In genomic region chr17:74393323-74393942, GRCh38 we compare ENCODE assay signal across 20 cellular contexts. TPM values are rescaled to one million over a fixed set of nuclear protein-coding genes. Genes with fewer than 3 reads are reported as not detected.
DNase-seq lines count a peak whose midpoint lies in the region; ATAC-seq, FAIRE-seq and TF ChIP-seq lines count a peak whose summit lies in the region.
"Had no signal": no experiment of that assay in that cellular context is flagged by ENCODE, and none has a peak within 500 bp of the region (broad histone marks: within the 10 kb centered on the region; RNA-seq: fewer than 3 reads in every experiment).

No MANE protein-coding gene starts in this region.

- 50% methylated on average over 6 of the region's 6 CpGs for WGBS in HepG2 (ENCODE audit: low lambda C conversion rate)
- 76% methylated on average over 3 of the region's 6 CpGs for WGBS in right lobe of liver (ENCODE audit: insufficient coverage, low coverage, low lambda C conversion rate, missing lambda C conversion rate)
- WGBS in testis, 2 donors, result 64 to 65% methylated on average over 6 of the region's 6 CpGs
- WGBS in mammary epithelial cell (ENCODE audit: low coverage, missing lambda C conversion rate), result 46% methylated on average over 6 of the region's 6 CpGs
- WGBS in ovary, 3 donors, result 57 to 69% (median 58%) methylated on average over 6 of the region's 6 CpGs

- no peak for TF ChIP-seq EP300 in HepG2 (IDR thresholded peaks at IDR 0.05; ENCODE audit: low read depth in 2 of 2, low read length in 2 of 2)
- no peak for TF ChIP-seq EP300 in HepG2 (CRISPR knock-in tag; IDR thresholded peaks at IDR 0.05; ENCODE audit: borderline replicate concordance)
- no peak for TF ChIP-seq EP300 in ovary (IDR thresholded peaks at IDR 0.05)

- TF ChIP-seq POLR2A in HepG2 (IDR thresholded peaks at IDR 0.05; ENCODE audit: insufficient read depth in 1 of 2, low read depth in 2 of 2, low read length in 2 of 2) (no peak), right lobe of liver (IDR thresholded peaks at IDR 0.05) (no peak), testis (IDR thresholded peaks at IDR 0.05) (no peak), ovary (IDR thresholded peaks at IDR 0.05) (no peak)

- TF ChIP-seq RAD21 in HepG2 (CRISPR knock-in tag; IDR thresholded peaks at IDR 0.05), result no peak

- no peaks in the 10 kb centered on the region for H3K9me3 Mint-ChIP-seq in astrocyte (ENCODE audit: unreplicated experiment)
- H3K9me3 Mint-ChIP-seq: T-helper 1 cell treated with Interleukin-12 subunit alpha and Interleukin-12 subunit beta and Interleukin-4 antibody, amounts not matched to agents 30 μg/mL and 1 μg/mL, for 36 hours had no signal

- H3K4me1 ChIP-seq in HepG2 (ENCODE audit: insufficient read depth, low read length), result peaks cover 16% of the 10 kb centered on the region
- peaks cover 0 to 5% (median 0%) of the 10 kb centered on the region in 4 donors for H3K4me1 ChIP-seq in right lobe of liver
- no peaks in the 10 kb centered on the region for H3K4me1 ChIP-seq in astrocyte (ENCODE audit: insufficient read depth, low read length)
- H3K4me1 ChIP-seq in testis, result no peaks in the 10 kb centered on the region
- no peaks in the 10 kb centered on the region for H3K4me1 ChIP-seq in mammary epithelial cell (ENCODE audit: insufficient read depth, low read length)
- no peaks in the 10 kb centered on the region for H3K4me1 ChIP-seq in ovary (ENCODE audit: insufficient read depth)

- H3K4me2 ChIP-seq in HepG2 (ENCODE audit: low read depth, low read length), result no peak overlapping the region
- no peak overlapping the region for H3K4me2 ChIP-seq in astrocyte (ENCODE audit: low read length)
- H3K4me2 ChIP-seq in mammary epithelial cell (ENCODE audit: insufficient read depth, low read depth, low read length), result no peak overlapping the region
- H3K4me2 ChIP-seq: A549 had no signal

- DNase-seq in HepG2 (ENCODE audit: low spot score) (no peak), right lobe of liver (no peak), astrocyte (ENCODE audit: low read depth) (peak; percentile 35), medulla oblongata (ENCODE audit: extremely low spot score) (peak; percentile 42), testis (peak; percentile 32), globus pallidus (ENCODE audit: low spot score) (no peak), mammary epithelial cell (no peak), ovary (no peak)
- DNase-seq: activated effector memory CD4-positive, alpha-beta T cell treated with anti-CD3 and anti-CD28 coated beads, Interleukin-2, amount 50 U/mL, for 16 hours; left colon; NCI-H1417; NCI-H2227 treated with DMSO at 0.1 percent for 48 hours had no signal

- in situ Hi-C loops in HepG2 (cut with HindIII; ENCODE audit: extremely low pct_ligation_motif_present, low pct_unique_long_range_greater_than_20kb) (no loop called here), mammary epithelial cell (cut with MboI; ENCODE audit: low sequenced_read_pairs in 2 of 2) (no loop called here)

- H3K4me1 Mint-ChIP-seq in astrocyte (ENCODE audit: low read depth, unreplicated experiment), result peaks cover 6% of the 10 kb centered on the region

- H3K27ac ChIP-seq in HepG2 (ENCODE audit: extremely low read length, insufficient read depth, low read length), result no peak overlapping the region
- no peak overlapping the region for H3K27ac ChIP-seq in right lobe of liver
- H3K27ac ChIP-seq in astrocyte (ENCODE audit: low read depth, low read length), result no peak overlapping the region
- H3K27ac ChIP-seq in testis, result no peak overlapping the region
- no peak overlapping the region for H3K27ac ChIP-seq in mammary epithelial cell (ENCODE audit: insufficient read depth, low read depth, low read length)
- no peak overlapping the region for H3K27ac ChIP-seq in ovary

- H3K9ac ChIP-seq in HepG2 (ENCODE audit: insufficient read depth, low read depth, low read length), result no peak overlapping the region
- no peak overlapping the region for H3K9ac ChIP-seq in astrocyte (ENCODE audit: low read length)
- no peak overlapping the region for H3K9ac ChIP-seq in mammary epithelial cell (ENCODE audit: insufficient read depth, low read length)

- FAIRE-seq in HepG2 (lab: Jason Lieb, UNC) (no peak), astrocyte (lab: Jason Lieb, UNC) (no peak)
- FAIRE-seq: A549 had no signal

- H3K4me3 ChIP-seq in HepG2 (replicated peaks in 1 of 3; ENCODE audit: insufficient read depth in 1 of 3, low read depth in 2 of 3, low read length in 3 of 3), result no peak overlapping the region
- H3K4me3 ChIP-seq in right lobe of liver, result no peak overlapping the region
- H3K4me3 ChIP-seq in astrocyte (ENCODE audit: insufficient read depth, low read depth, low read length), result no peak overlapping the region
- no peak overlapping the region for H3K4me3 ChIP-seq in testis
- no peak overlapping the region for H3K4me3 ChIP-seq in mammary epithelial cell (replicated peaks in 1 of 3; ENCODE audit: insufficient read depth in 1 of 3, low read depth in 2 of 3, low read length in 3 of 3)
- H3K4me3 ChIP-seq in ovary, result no peak overlapping the region
- H3K4me3 ChIP-seq: A549 had no signal

- no peak overlapping the region for H3K4me3 Mint-ChIP-seq in astrocyte (ENCODE audit: unreplicated experiment)
- H3K4me3 Mint-ChIP-seq: T-helper 1 cell treated with Interleukin-12 subunit alpha and Interleukin-12 subunit beta and Interleukin-4 antibody, amounts not matched to agents 30 μg/mL and 1 μg/mL, for 36 hours had no signal

- dilution Hi-C loops in mammary epithelial cell (cut with HindIII; ENCODE audit: low sequenced_read_pairs), result no loop called here

- TF ChIP-seq CTCF in HepG2 (CRISPR knock-in tag; IDR thresholded peaks at IDR 0.05), result no peak
- TF ChIP-seq CTCF in right lobe of liver (IDR thresholded peaks at IDR 0.05), result no peak
- TF ChIP-seq CTCF in astrocyte (IDR thresholded peaks at IDR 0.05; ENCODE audit: insufficient read depth, low read depth, low read length), result no peak
- no peak for TF ChIP-seq CTCF in testis (IDR thresholded peaks at IDR 0.05)
- TF ChIP-seq CTCF in mammary epithelial cell (conservative IDR thresholded peaks at IDR 0.05 in 1 of 2, IDR thresholded peaks at IDR 0.05 in 1 of 2; ENCODE audit: extremely low read depth in 1 of 2, insufficient read depth in 1 of 2, low read depth in 1 of 2, low read length in 2 of 2), result no peak
- TF ChIP-seq CTCF in ovary (IDR thresholded peaks at IDR 0.05), result no peak

- no peak overlapping the region for H2AFZ ChIP-seq in HepG2 (ENCODE audit: low read length)
- H2AFZ ChIP-seq in astrocyte (ENCODE audit: low read depth, low read length), result no peak overlapping the region
- no peak overlapping the region for H2AFZ ChIP-seq in mammary epithelial cell (ENCODE audit: low read depth, low read length)

- intact Hi-C loops in HepG2 (cut with micrococcal nuclease; ENCODE audit: unreplicated experiment), result no loop called here
- intact Hi-C loops in right lobe of liver (cut with DNase I), result no loop called here
- intact Hi-C loops in testis (cut with DNase I; ENCODE audit: low total_unique reads), result no loop called here
- intact Hi-C loops in mammary epithelial cell (cut with micrococcal nuclease), result no loop called here
- intact Hi-C loops in ovary (cut with DNase I), result no loop called here

- peaks cover 27% of the 10 kb centered on the region for H3K27me3 Mint-ChIP-seq in astrocyte (ENCODE audit: low read depth, unreplicated experiment)

- POLR2A ChIA-PET in HepG2 (lab: Yijun Ruan, JAX), result interaction anchor here (1.0 kb wide), 1 partner anchor 37 kb away, joined by 4 read pairs; no protein-coding TSS in a partner anchor

- ATAC-seq in HepG2 (no peak), right lobe of liver (no peak)
- ATAC-seq: left colon had no signal

- CTCF ChIA-PET in HepG2 (lab: Yijun Ruan, JAX; ENCODE audit: low intra/inter-chr PET ratio, low total read pairs), result no interaction called here
- CTCF ChIA-PET in mammary epithelial cell (lab: Charles Lee; ENCODE audit: low non-redundant PET), result interaction anchor here (0.7 kb wide), 1 partner anchor 14 kb away, joined by 3 read pairs; no protein-coding TSS in a partner anchor

- H3K27me3 ChIP-seq in HepG2 (ENCODE audit: control insufficient read depth in 1 of 2, insufficient read depth in 2 of 2, low read length in 2 of 2), result peaks cover 4 to 23% of the 10 kb centered on the region in 2 experiments; a peak in 3 of 5 replicates
- H3K27me3 ChIP-seq in right lobe of liver, result no peaks in the 10 kb centered on the region
- H3K27me3 ChIP-seq in astrocyte (ENCODE audit: insufficient read depth, low read length), result no peaks in the 10 kb centered on the region
- no peaks in the 10 kb centered on the region for H3K27me3 ChIP-seq in testis
- H3K27me3 ChIP-seq in mammary epithelial cell (ENCODE audit: insufficient read depth, low read length), result no peaks in the 10 kb centered on the region
- no peaks in the 10 kb centered on the region for H3K27me3 ChIP-seq in ovary

- H3K79me2 ChIP-seq in HepG2 (ENCODE audit: insufficient read depth, low read length) (no peaks in the 10 kb centered on the region), astrocyte (ENCODE audit: insufficient read depth, low read length) (no peaks in the 10 kb centered on the region), mammary epithelial cell (ENCODE audit: insufficient read depth, low read length) (no peaks in the 10 kb centered on the region)

- no peaks in the 10 kb centered on the region for H3K36me3 ChIP-seq in HepG2 (replicated peaks in 1 of 2; ENCODE audit: control insufficient read depth in 1 of 2, insufficient read depth in 2 of 2, low read length in 2 of 2)
- H3K36me3 ChIP-seq in right lobe of liver, result no peaks in the 10 kb centered on the region
- H3K36me3 ChIP-seq in astrocyte (ENCODE audit: insufficient read depth, low read length), result no peaks in the 10 kb centered on the region
- no peaks in the 10 kb centered on the region for H3K36me3 ChIP-seq in testis (ENCODE audit: low read depth, missing control alignments)
- no peaks in the 10 kb centered on the region for H3K36me3 ChIP-seq in mammary epithelial cell (ENCODE audit: insufficient read depth, low read length)
- H3K36me3 ChIP-seq in ovary, result no peaks in the 10 kb centered on the region

- BruUV-seq in HepG2 (replicated peaks; lab: Mats Ljungman, UMichigan), result no TSS peak
- no TSS peak for BruUV-seq in mammary epithelial cell (replicated peaks; lab: Mats Ljungman, UMichigan)

- no peaks in the 10 kb centered on the region for H3K36me3 Mint-ChIP-seq in astrocyte (ENCODE audit: low read depth, unreplicated experiment)

- H4K20me1 ChIP-seq in HepG2 (ENCODE audit: insufficient read depth, low read length) (no peaks in the 10 kb centered on the region), astrocyte (ENCODE audit: insufficient read depth, low read length) (no peaks in the 10 kb centered on the region), mammary epithelial cell (ENCODE audit: insufficient read depth, low read length) (no peaks in the 10 kb centered on the region)

- H3K9me3 ChIP-seq in HepG2 (ENCODE audit: low read length), result no peaks in the 10 kb centered on the region
- H3K9me3 ChIP-seq in right lobe of liver, result no peaks in the 10 kb centered on the region
- H3K9me3 ChIP-seq in astrocyte (ENCODE audit: insufficient read depth, low read depth, low read length), result no peaks in the 10 kb centered on the region
- no peaks in the 10 kb centered on the region for H3K9me3 ChIP-seq in testis
- H3K9me3 ChIP-seq in mammary epithelial cell (replicated peaks; ENCODE audit: insufficient read depth, low read length), result no peaks in the 10 kb centered on the region
- no peaks in the 10 kb centered on the region for H3K9me3 ChIP-seq in ovary
- H3K9me3 ChIP-seq: A549 had no signal

- H3K27ac Mint-ChIP-seq in astrocyte (ENCODE audit: unreplicated experiment), result no peak overlapping the region
- H3K27ac Mint-ChIP-seq: T-helper 1 cell treated with Interleukin-12 subunit alpha and Interleukin-12 subunit beta and Interleukin-4 antibody, amounts not matched to agents 30 μg/mL and 1 μg/mL, for 36 hours had no signal

RNA-seq across cellular contexts. Expression of gene GPR142, which starts 26.1 kb away (rescaled TPM):
- total RNA-seq in HepG2 (2016; rRNA removed; fragmentation: Illumina TruSeq; extraction: Trizol) (not detected in 2 replicates), right lobe of liver (under 1 TPM in 1 of 6 experiments, not detected in 5; 0.24 TPM), astrocyte (not detected in 2 replicates), testis (under 1 TPM; 0.55 to 0.87 TPM), mammary epithelial cell (not detected), ovary (under 1 TPM in 1 of 7 donors, not detected in 6; 0.25 TPM)
- not detected in 2 replicates for total RNA-seq in HepG2 (2016; cell fraction: cytosol; rRNA removed; fragmentation: Illumina TruSeq; extraction: Trizol; ENCODE audit: low read depth)
- total RNA-seq in HepG2 (2016; cell fraction: insoluble cytoplasmic fraction; rRNA removed; fragmentation: Illumina TruSeq; extraction: Trizol), result not detected in 2 replicates
- total RNA-seq in HepG2 (2016; cell fraction: membrane; rRNA removed; fragmentation: Illumina TruSeq; extraction: Trizol), result not detected in 2 replicates
- not detected in 2 replicates for total RNA-seq in HepG2 (2016; cell fraction: nucleus; rRNA removed; fragmentation: Illumina TruSeq; extraction: Trizol)
- polyA plus RNA-seq in HepG2 (2011; rRNA removed) (not detected in 2 replicates), testis (ENCODE audit: insufficient read depth, low read depth, low replicate concordance) (0.51 TPM), mammary epithelial cell (not detected), ovary (under 1 TPM in 1 of 2 donors, not detected in 1; 0.05 TPM)
- polyA plus RNA-seq in HepG2 (2011; cell fraction: cytosol; rRNA removed), result not detected in 2 replicates
- not detected in 2 replicates for polyA plus RNA-seq in HepG2 (2011; cell fraction: nucleus; rRNA removed)
- polyA plus RNA-seq in HepG2 (2012), result not detected in 2 replicates
- polyA plus RNA-seq in HepG2 (2016; cell fraction: cytosol; fragmentation: Illumina TruSeq; extraction: Trizol; ENCODE audit: low read depth), result not detected in 2 replicates
- polyA plus RNA-seq in HepG2 (2016; cell fraction: insoluble cytoplasmic fraction; fragmentation: Illumina TruSeq; extraction: Trizol; ENCODE audit: low read depth), result not detected in 2 replicates
- not detected in 2 replicates for polyA plus RNA-seq in HepG2 (2016; cell fraction: membrane; fragmentation: Illumina TruSeq; extraction: Trizol; ENCODE audit: low read depth)
- polyA plus RNA-seq in HepG2 (2016; cell fraction: nucleus; fragmentation: Illumina TruSeq; extraction: Trizol; ENCODE audit: insufficient read depth, low read depth), result not detected in 2 replicates
- polyA minus RNA-seq in HepG2 (2011; rRNA and poly(A)+ RNA removed; ENCODE audit: low replicate concordance), result not detected in 2 replicates
- polyA minus RNA-seq in HepG2 (2011; cell fraction: cytosol; rRNA and poly(A)+ RNA removed), result not detected in 2 replicates
- polyA minus RNA-seq in HepG2 (2011; cell fraction: nucleus; rRNA and poly(A)+ RNA removed), result not detected in 2 replicates
- not detected for polyA minus RNA-seq in mammary epithelial cell
- total RNA-seq: HT1080, renal cortical epithelial cell had no signal
- polyA plus RNA-seq: A549, BJ, neural cell had no signal

RNA-seq across cellular contexts. Expression of gene BTBD17, which starts 31.8 kb away (rescaled TPM):
- not detected in 2 replicates for total RNA-seq in HepG2 (2016; rRNA removed; fragmentation: Illumina TruSeq; extraction: Trizol)
- not detected in 2 replicates for total RNA-seq in HepG2 (2016; cell fraction: cytosol; rRNA removed; fragmentation: Illumina TruSeq; extraction: Trizol; ENCODE audit: low read depth)
- not detected in 2 replicates for total RNA-seq in HepG2 (2016; cell fraction: insoluble cytoplasmic fraction; rRNA removed; fragmentation: Illumina TruSeq; extraction: Trizol)
- not detected in 2 replicates for total RNA-seq in HepG2 (2016; cell fraction: membrane; rRNA removed; fragmentation: Illumina TruSeq; extraction: Trizol)
- not detected in 2 replicates for total RNA-seq in HepG2 (2016; cell fraction: nucleus; rRNA removed; fragmentation: Illumina TruSeq; extraction: Trizol)
- polyA plus RNA-seq in HepG2 (2011; rRNA removed), result not detected in 2 replicates
- polyA plus RNA-seq in HepG2 (2011; cell fraction: cytosol; rRNA removed), result not detected in 2 replicates
- polyA plus RNA-seq in HepG2 (2011; cell fraction: nucleus; rRNA removed), result 0.09 TPM in 1 of 2 replicates, not detected in the other
- not detected in 2 replicates for polyA plus RNA-seq in HepG2 (2012)
- not detected in 2 replicates for polyA plus RNA-seq in HepG2 (2016; cell fraction: cytosol; fragmentation: Illumina TruSeq; extraction: Trizol; ENCODE audit: low read depth)
- not detected in 2 replicates for polyA plus RNA-seq in HepG2 (2016; cell fraction: insoluble cytoplasmic fraction; fragmentation: Illumina TruSeq; extraction: Trizol; ENCODE audit: low read depth)
- not detected in 2 replicates for polyA plus RNA-seq in HepG2 (2016; cell fraction: membrane; fragmentation: Illumina TruSeq; extraction: Trizol; ENCODE audit: low read depth)
- not detected in 2 replicates for polyA plus RNA-seq in HepG2 (2016; cell fraction: nucleus; fragmentation: Illumina TruSeq; extraction: Trizol; ENCODE audit: insufficient read depth, low read depth)
- polyA minus RNA-seq in HepG2 (2011; rRNA and poly(A)+ RNA removed; ENCODE audit: low replicate concordance), result not detected in 2 replicates
- polyA minus RNA-seq in HepG2 (2011; cell fraction: cytosol; rRNA and poly(A)+ RNA removed), result not detected in 2 replicates
- polyA minus RNA-seq in HepG2 (2011; cell fraction: nucleus; rRNA and poly(A)+ RNA removed), result not detected in 2 replicates
- total RNA-seq in right lobe of liver, result not detected
- total RNA-seq in astrocyte, result not detected in 2 replicates
- 1 to 10 TPM in 1 of 2 donors, under 1 TPM in 1; 0.79 to 1.2 TPM for total RNA-seq in testis
- polyA plus RNA-seq in testis (ENCODE audit: insufficient read depth, low read depth, low replicate concordance), result not detected
- total RNA-seq in mammary epithelial cell, result not detected
- polyA plus RNA-seq in mammary epithelial cell, result not detected
- not detected for polyA minus RNA-seq in mammary epithelial cell
- not detected for total RNA-seq in ovary
- polyA plus RNA-seq in ovary, result not detected
- total RNA-seq: cardiac septum, HT1080, renal cortical epithelial cell had no signal
- polyA plus RNA-seq: A549, BJ, esophagus had no signal

RNA-seq across cellular contexts. Expression of gene GPRC5C, which starts 38.5 kb away (rescaled TPM):
- total RNA-seq in HepG2 (2016; rRNA removed; fragmentation: Illumina TruSeq; extraction: Trizol) (44.8 and 85.6 TPM in 2 replicates), right lobe of liver (100 to 1,000 TPM; 120 to 215 (median 131) TPM), astrocyte (65.3 and 70.4 TPM in 2 replicates), testis (10 to 100 TPM in 1 of 2 donors, 1 to 10 TPM in 1; 6.8 to 19.0 TPM), mammary epithelial cell (10 to 100 TPM; 10.5 to 35.0 TPM), ovary (100 to 1,000 TPM in 1 of 7 donors, 10 to 100 TPM in 6; 39.7 to 133 (median 63.9) TPM)
- 30.8 and 32.3 TPM in 2 replicates for total RNA-seq in HepG2 (2016; cell fraction: cytosol; rRNA removed; fragmentation: Illumina TruSeq; extraction: Trizol; ENCODE audit: low read depth)
- total RNA-seq in HepG2 (2016; cell fraction: insoluble cytoplasmic fraction; rRNA removed; fragmentation: Illumina TruSeq; extraction: Trizol), result 41.2 and 86.3 TPM in 2 replicates
- total RNA-seq in HepG2 (2016; cell fraction: membrane; rRNA removed; fragmentation: Illumina TruSeq; extraction: Trizol), result 50.5 and 55.5 TPM in 2 replicates
- 73.7 and 80.6 TPM in 2 replicates for total RNA-seq in HepG2 (2016; cell fraction: nucleus; rRNA removed; fragmentation: Illumina TruSeq; extraction: Trizol)
- polyA plus RNA-seq in HepG2 (2011; rRNA removed) (300 and 407 TPM in 2 replicates), testis (ENCODE audit: insufficient read depth, low read depth, low replicate concordance) (14.1 TPM), mammary epithelial cell (9.2 TPM), ovary (10 to 100 TPM in 1 of 2 donors, 1 to 10 TPM in 1; 3.7 to 59.1 TPM)
- 276 and 424 TPM in 2 replicates for polyA plus RNA-seq in HepG2 (2011; cell fraction: cytosol; rRNA removed)
- polyA plus RNA-seq in HepG2 (2011; cell fraction: nucleus; rRNA removed), result 354 and 357 TPM in 2 replicates
- polyA plus RNA-seq in HepG2 (2012), result 111 and 131 TPM in 2 replicates
- polyA plus RNA-seq in HepG2 (2016; cell fraction: cytosol; fragmentation: Illumina TruSeq; extraction: Trizol; ENCODE audit: low read depth), result 29.5 and 34.4 TPM in 2 replicates
- 42.9 and 43.8 TPM in 2 replicates for polyA plus RNA-seq in HepG2 (2016; cell fraction: insoluble cytoplasmic fraction; fragmentation: Illumina TruSeq; extraction: Trizol; ENCODE audit: low read depth)
- 36.0 and 48.1 TPM in 2 replicates for polyA plus RNA-seq in HepG2 (2016; cell fraction: membrane; fragmentation: Illumina TruSeq; extraction: Trizol; ENCODE audit: low read depth)
- 131 and 142 TPM in 2 replicates for polyA plus RNA-seq in HepG2 (2016; cell fraction: nucleus; fragmentation: Illumina TruSeq; extraction: Trizol; ENCODE audit: insufficient read depth, low read depth)
- 39.8 and 712 TPM in 2 replicates for polyA minus RNA-seq in HepG2 (2011; rRNA and poly(A)+ RNA removed; ENCODE audit: low replicate concordance)
- 209 and 211 TPM in 2 replicates for polyA minus RNA-seq in HepG2 (2011; cell fraction: cytosol; rRNA and poly(A)+ RNA removed)
- 108 and 116 TPM in 2 replicates for polyA minus RNA-seq in HepG2 (2011; cell fraction: nucleus; rRNA and poly(A)+ RNA removed)
- polyA minus RNA-seq in mammary epithelial cell, result 8.0 TPM
- total RNA-seq: HT1080 had no signal

Comparison
In these comparisons a context has a peak if more than half of its experiments do, and no peak if none do; other contexts are left out.
1. DNase-seq: peak in astrocyte (single experiment), medulla oblongata (single experiment) and testis (single experiment); none in HepG2 (single experiment), right lobe of liver (0 of 3), globus pallidus (single experiment), mammary epithelial cell (single experiment) and ovary (0 of 5).